In the genomic region with DNA sequence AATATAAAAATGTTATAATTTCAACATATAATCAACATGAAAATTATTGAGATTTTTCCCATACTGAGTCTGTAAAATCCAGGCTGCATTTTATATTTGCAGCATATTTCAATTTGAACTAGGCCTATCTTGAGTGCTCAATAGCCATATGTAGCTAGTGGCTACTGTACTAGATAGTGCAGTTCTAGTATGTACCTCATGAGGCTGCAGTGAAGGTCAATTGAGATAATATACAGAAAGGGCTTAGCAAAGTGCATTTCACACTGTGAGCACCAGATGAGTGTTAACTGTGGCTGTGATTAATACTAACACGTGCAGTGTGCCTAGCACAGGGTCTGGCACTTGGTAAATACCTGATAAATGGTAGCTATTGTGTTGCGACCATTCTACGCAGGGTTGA, we compare ENCODE assay signal across 22 cellular contexts. TPM values are rescaled to one million over a fixed set of nuclear protein-coding genes. Genes with fewer than 3 reads are reported as not detected.
"Had no signal": no experiment of that assay in that cellular context is flagged by ENCODE, and none has a peak within 500 bp of the region (broad histone marks: within the 10 kb centered on the region; RNA-seq: fewer than 3 reads in every experiment).

No MANE protein-coding gene starts in this region.

- H3K27me3 ChIP-seq: brain microvascular endothelial cell, ovary had no signal

- FAIRE-seq: urothelium cell line had no signal

- DNase-seq: activated B cell treated with CpG ODN at 0.5 μM for 24 hours; activated CD4-positive, alpha-beta T cell treated with anti-CD3 and anti-CD28 coated beads, Interleukin-2, amount 10 ng/mL, durations not matched to agents 24 days and 14 days; activated T-cell treated with anti-CD3 and anti-CD28 coated beads for 4 hours; amniotic stem cell; brain microvascular endothelial cell; esophagus squamous epithelium; foreskin fibroblast; glutamatergic neuron; left colon; mammary epithelial cell; mucosa of descending colon; natural killer cell; ovary; stomach; T-cell had no signal

- H3K27ac ChIP-seq: brain microvascular endothelial cell, esophagus squamous epithelium, ovary had no signal

- H3K36me3 ChIP-seq: brain microvascular endothelial cell, ovary had no signal

- H3K4me3 ChIP-seq: esophagus squamous epithelium, mucosa of descending colon, ovary, skin epidermis, stomach had no signal

- H3K9me3 ChIP-seq: esophagus squamous epithelium, mucosa of descending colon, ovary, stomach had no signal

- H3K9me3 Mint-ChIP-seq: activated B cell treated with CpG ODN at 0.5 μM for 24 hours; activated CD4-positive, alpha-beta T cell treated with anti-CD3 and anti-CD28 coated beads, Interleukin-2, amount 10 ng/mL, durations not matched to agents 24 days and 14 days; activated naive CD4-positive, alpha-beta T cell treated with anti-CD3 and anti-CD28 coated beads, Interleukin-2, amount 50 U/mL, for 72 hours; activated T-helper 17 cell treated with anti-CD3 and anti-CD28 coated beads, Interleukin-2, amount 50 U/mL, for 72 hours; natural killer cell; T-cell had no signal

- H3K27ac Mint-ChIP-seq: activated B cell treated with CpG ODN at 0.5 μM for 24 hours; activated CD4-positive, alpha-beta T cell treated with anti-CD3 and anti-CD28 coated beads, Interleukin-2, amount 10 ng/mL, durations not matched to agents 24 days and 14 days; activated naive CD4-positive, alpha-beta T cell treated with anti-CD3 and anti-CD28 coated beads, Interleukin-2, amount 50 U/mL, for 72 hours; activated T-helper 17 cell treated with anti-CD3 and anti-CD28 coated beads, Interleukin-2, amount 50 U/mL, for 72 hours; natural killer cell; T-cell had no signal

- H3K36me3 Mint-ChIP-seq: activated naive CD4-positive, alpha-beta T cell treated with anti-CD3 and anti-CD28 coated beads, Interleukin-2, amount 50 U/mL, for 72 hours; natural killer cell; T-cell had no signal

- ATAC-seq: activated naive CD4-positive, alpha-beta T cell treated with anti-CD3 and anti-CD28 coated beads, Interleukin-2, amount 50 U/mL, for 72 hours; activated T-helper 17 cell treated with anti-CD3 and anti-CD28 coated beads, Interleukin-2, amount 50 U/mL, for 72 hours; left colon; mucosa of descending colon; natural killer cell; T-cell had no signal

- H3K4me3 Mint-ChIP-seq: activated B cell treated with CpG ODN at 0.5 μM for 24 hours; activated CD4-positive, alpha-beta T cell treated with anti-CD3 and anti-CD28 coated beads, Interleukin-2, amount 10 ng/mL, durations not matched to agents 24 days and 14 days; activated T-helper 17 cell treated with anti-CD3 and anti-CD28 coated beads, Interleukin-2, amount 50 U/mL, for 72 hours; natural killer cell; T-cell had no signal

RNA-seq across cellular contexts. Expression of a gene that starts 6.9 kb away (rescaled TPM):
- total RNA-seq: activated B cell treated with CpG ODN at 0.5 μM for 24 hours; activated CD4-positive, alpha-beta T cell treated with anti-CD3 and anti-CD28 coated beads, Interleukin-2, amount 10 ng/mL, durations not matched to agents 24 days and 14 days; activated T-helper 17 cell treated with anti-CD3 and anti-CD28 coated beads, Interleukin-2, amount 50 U/mL, for 72 hours; dermis microvascular lymphatic vessel endothelial cell; natural killer cell had no signal

RNA-seq across cellular contexts. Expression of a gene that starts 14.6 kb away (rescaled TPM):
- total RNA-seq: activated B cell treated with CpG ODN at 0.5 μM for 24 hours; activated CD4-positive, alpha-beta T cell treated with anti-CD3 and anti-CD28 coated beads, Interleukin-2, amount 10 ng/mL, durations not matched to agents 24 days and 14 days; activated naive CD4-positive, alpha-beta T cell treated with anti-CD3 and anti-CD28 coated beads, Interleukin-2, amount 50 U/mL, for 72 hours; activated T-helper 17 cell treated with anti-CD3 and anti-CD28 coated beads, Interleukin-2, amount 50 U/mL, for 72 hours; cerebellum; dermis microvascular lymphatic vessel endothelial cell; esophagus squamous epithelium; left colon; mammary epithelial cell; mucosa of descending colon; natural killer cell; ovary; renal cortical epithelial cell; stomach; T-cell had no signal
- polyA plus RNA-seq: mammary epithelial cell, ovary, stomach had no signal

RNA-seq across cellular contexts. Expression of a gene that starts 18.8 kb away (rescaled TPM):
- total RNA-seq: activated B cell treated with CpG ODN at 0.5 μM for 24 hours; activated CD4-positive, alpha-beta T cell treated with anti-CD3 and anti-CD28 coated beads, Interleukin-2, amount 10 ng/mL, durations not matched to agents 24 days and 14 days; activated naive CD4-positive, alpha-beta T cell treated with anti-CD3 and anti-CD28 coated beads, Interleukin-2, amount 50 U/mL, for 72 hours; activated T-helper 17 cell treated with anti-CD3 and anti-CD28 coated beads, Interleukin-2, amount 50 U/mL, for 72 hours; dermis microvascular lymphatic vessel endothelial cell; esophagus squamous epithelium; mammary epithelial cell; renal cortical epithelial cell; T-cell had no signal
- polyA plus RNA-seq: mammary epithelial cell had no signal
